12 cellular contexts compared by ENCODE assay signal in genomic region chr4:19832388-19832787, GRCh38.
"Had no signal": no experiment of that assay in that cellular context is flagged by ENCODE, and none has a peak within 500 bp of the region (broad histone marks: within the 10 kb centered on the region; RNA-seq: fewer than 3 reads in every experiment).

No MANE protein-coding gene starts in this region.

- H3K27ac ChIP-seq: hepatocyte, thyroid gland, uterus had no signal

- H3K4me2 ChIP-seq: hepatocyte had no signal

- DNase-seq: activated CD4-positive, alpha-beta T cell treated with anti-CD3 and anti-CD28 coated beads, Interleukin-2, amount 50 U/mL, for 4 hours; activated CD4-positive, CD25-positive, alpha-beta regulatory T cell treated with anti-CD3 and anti-CD28 coated beads, Interleukin-2, amount 50 U/mL, for 72 hours; activated T-cell treated with anti-CD3 and anti-CD28 coated beads, Interleukin-2, amount 50 U/mL, for 1 hour; endodermal cell; naive B cell; retina; stimulated activated CD4-positive, alpha-beta T cell treated with anti-CD3 and anti-CD28 coated beads, Interleukin-15, amount 100 ng/mL, for 24 hours; stimulated activated CD4-positive, alpha-beta T cell treated with anti-CD3 and anti-CD28 coated beads, Interleukin-4, amount 100 ng/mL, for 4 hours; thyroid gland; uterus had no signal

- H3K4me1 ChIP-seq: thyroid gland, uterus had no signal

- H3K4me3 ChIP-seq: hepatocyte, lung, thyroid gland, uterus had no signal

- H3K79me2 ChIP-seq: hepatocyte had no signal

- H3K36me3 ChIP-seq: thyroid gland, uterus had no signal

- H3K9me3 ChIP-seq: thyroid gland, uterus had no signal

- H3K27me3 ChIP-seq: hepatocyte, thyroid gland, uterus had no signal

- H2AFZ ChIP-seq: hepatocyte had no signal
